14 cellular contexts compared by ENCODE assay signal in genomic region chr1:167676916-167677848, GRCh38. TPM values are rescaled to one million over a fixed set of nuclear protein-coding genes. Genes with fewer than 3 reads are reported as not detected.
DNase-seq lines count a peak whose midpoint lies in the region; ATAC-seq, FAIRE-seq and TF ChIP-seq lines count a peak whose summit lies in the region.
"Had no signal": no experiment of that assay in that cellular context is flagged by ENCODE, and none has a peak within 500 bp of the region (broad histone marks: within the 10 kb centered on the region; RNA-seq: fewer than 3 reads in every experiment).

No MANE protein-coding gene starts in this region.

- H3K36me3 ChIP-seq in KMS-11 (ENCODE audit: insufficient read depth) (peaks cover 9% of the 10 kb centered on the region; the same call in 1 of the 2 replicates), smooth muscle cell (ENCODE audit: low read depth) (no peaks in the 10 kb centered on the region)

- ATAC-seq in memory B cell (ENCODE audit: low read depth) (peak; percentile 43), HG03521 (IDR thresholded peaks at IDR 0.05; ENCODE audit: unreplicated experiment) (no peak)
- ATAC-seq: HCT116 had no signal

- H3K9me3 Mint-ChIP-seq in memory B cell, result no peaks in the 10 kb centered on the region
- H3K9me3 Mint-ChIP-seq: nephron had no signal

- H3K27ac ChIP-seq in KMS-11, result no peak overlapping the region
- no peak overlapping the region for H3K27ac ChIP-seq in smooth muscle cell (ENCODE audit: low read depth)

- H3K9ac ChIP-seq in KMS-11 (no peak overlapping the region), smooth muscle cell (ENCODE audit: low read depth) (no peak overlapping the region)

- 89% methylated on average over 7 of the region's 7 CpGs for WGBS in smooth muscle cell (ENCODE audit: low lambda C conversion rate)

- peak; percentile 31 for FAIRE-seq in GM12891 (lab: Jason Lieb, UNC)
- peak; percentile 76 for FAIRE-seq in GM19239 (lab: Jason Lieb, UNC)

- H2AFZ ChIP-seq in KMS-11 (ENCODE audit: low read depth) (no peak overlapping the region), smooth muscle cell (ENCODE audit: low read depth) (no peak overlapping the region)

- no peak overlapping the region for H3K27ac Mint-ChIP-seq in memory B cell
- H3K27ac Mint-ChIP-seq: nephron had no signal

- DNase-seq in GM12891 (ENCODE audit: insufficient read length, low spot score) (no peak), GM19239 (ENCODE audit: insufficient read length, low spot score) (no peak), memory B cell (ENCODE audit: low spot score in 2 of 2) (no peak), NAMALWA (ENCODE audit: low spot score) (no peak), smooth muscle cell (lab: John Stamatoyannopoulos, UW; ENCODE audit: unreplicated experiment) (no peak)
- DNase-seq: caudate nucleus, glutamatergic neuron, IMR-90, NCI-H1694 had no signal

- H3K4me1 Mint-ChIP-seq in memory B cell, result peaks cover 30% of the 10 kb centered on the region

- no peaks in the 10 kb centered on the region for H3F3A ChIP-seq in smooth muscle cell (ENCODE audit: low read depth)

- peaks cover 27% of the 10 kb centered on the region for H3K4me1 ChIP-seq in KMS-11 (ENCODE audit: low read depth, poor library complexity, severe bottlenecking)
- no peaks in the 10 kb centered on the region for H3K4me1 ChIP-seq in smooth muscle cell (ENCODE audit: low read depth)

- H3K27me3 Mint-ChIP-seq in memory B cell, result no peaks in the 10 kb centered on the region

- no peak for TF ChIP-seq POLR2A in GM12891 (IDR thresholded peaks at IDR 0.05; ENCODE audit: low read depth, low read length)

- H4K20me1 ChIP-seq in KMS-11 (ENCODE audit: insufficient read depth) (no peaks in the 10 kb centered on the region), smooth muscle cell (ENCODE audit: low read depth) (no peaks in the 10 kb centered on the region)

- H3K4me2 ChIP-seq in KMS-11 (no peak overlapping the region; the same call in 1 of the 2 replicates), smooth muscle cell (no peak overlapping the region)

- H3K4me3 ChIP-seq in KMS-11 (IDR thresholded peaks at IDR 0.05; ENCODE audit: insufficient read depth, low read depth, low read length) (peak overlapping the region; percentile 2), smooth muscle cell (no peak overlapping the region)

- peaks cover 30% of the 10 kb centered on the region for H3K36me3 Mint-ChIP-seq in memory B cell

- TF ChIP-seq CTCF in KMS-11 (conservative IDR thresholded peaks at IDR 0.05; ENCODE audit: low read depth, low read length), result no peak
- TF ChIP-seq CTCF in smooth muscle cell (IDR thresholded peaks at IDR 0.05; ENCODE audit: borderline replicate concordance, insufficient read depth, poor library complexity, severe bottlenecking), result no peak

- H3K27me3 ChIP-seq in KMS-11 (ENCODE audit: insufficient read depth, low read depth) (no peaks in the 10 kb centered on the region), smooth muscle cell (ENCODE audit: low read depth) (no peaks in the 10 kb centered on the region)

- no peaks in the 10 kb centered on the region for H3K9me3 ChIP-seq in smooth muscle cell (replicated peaks; ENCODE audit: low read depth)

- H3K79me2 ChIP-seq in KMS-11 (ENCODE audit: insufficient read depth, low read depth), result no peaks in the 10 kb centered on the region; the same call in 1 of the 2 replicates
- no peaks in the 10 kb centered on the region for H3K79me2 ChIP-seq in smooth muscle cell (ENCODE audit: low read depth)

- H3K4me3 Mint-ChIP-seq in memory B cell, result peak overlapping the region; percentile 15
- H3K4me3 Mint-ChIP-seq: nephron had no signal

TF ChIP-seq in GM12891, 5 proteins besides CTCF, POLR2A, EP300 and RAD21:
- TF ChIP-seq SPI1 (IDR thresholded peaks at IDR 0.05; ENCODE audit: low read depth, low read length) (peak; percentile 69), PAX5 (IDR thresholded peaks at IDR 0.05; ENCODE audit: insufficient read depth, low read length, severe bottlenecking) (no peak)
TF ChIP-seq in GM12891: peak in this region for 1.

RNA-seq across cellular contexts. Expression of gene MPZL1, which starts 44.6 kb away (rescaled TPM):
- 15.6 TPM for polyA plus RNA-seq in GM12891 (2012; ENCODE audit: low read depth, missing spikeins)
- 250 and 264 TPM in 2 replicates for total RNA-seq in smooth muscle cell
- polyA plus RNA-seq in smooth muscle cell, result 276 and 303 TPM in 2 replicates

RNA-seq across cellular contexts. Expression of gene RCSD1, which starts 47.1 kb away (rescaled TPM):
- polyA plus RNA-seq in GM12891 (2012; ENCODE audit: low read depth, missing spikeins), result 60.0 TPM
- total RNA-seq in smooth muscle cell, result 0.27 TPM in 1 of 2 replicates, not detected in the other
- polyA plus RNA-seq in smooth muscle cell, result 0.40 TPM in 1 of 2 replicates, not detected in the other
- total RNA-seq: IMR-90, SK-MEL-5 had no signal
